Comparison of ENCODE assay signal across 31 cellular contexts in the genomic region with DNA sequence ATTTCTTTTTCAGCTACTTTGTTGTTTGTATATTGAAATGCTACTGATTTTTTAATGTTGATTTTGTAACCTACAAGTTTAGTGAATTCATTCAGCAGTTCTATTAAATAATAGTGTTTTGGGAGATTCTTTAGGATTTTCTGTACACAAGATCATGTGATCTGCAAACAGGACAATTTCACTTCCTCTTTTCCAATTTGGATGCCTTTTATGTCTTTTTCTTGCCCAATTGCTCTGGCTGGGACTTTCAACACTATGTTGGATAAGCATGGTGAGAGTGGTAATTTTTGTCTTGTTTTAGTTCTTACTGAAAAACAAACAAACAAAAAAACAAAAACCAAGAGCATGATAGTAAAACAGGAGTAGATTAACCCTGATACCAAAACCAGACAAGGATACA.
"Had no signal": no experiment of that assay in that cellular context is flagged by ENCODE, and none has a peak within 500 bp of the region (broad histone marks: within the 10 kb centered on the region; RNA-seq: fewer than 3 reads in every experiment).

No MANE protein-coding gene starts in this region.

- H3K4me3 ChIP-seq: coronary artery, dorsolateral prefrontal cortex, heart left ventricle had no signal

- H3K27ac Mint-ChIP-seq: activated CD4-positive, alpha-beta memory T cell treated with anti-CD3 and anti-CD28 coated beads for 36 hours; activated CD4-positive, alpha-beta T cell treated with anti-CD3 and anti-CD28 coated beads for 36 hours; activated CD4-positive, alpha-beta T cell treated with anti-CD3 and anti-CD28 coated beads, Interleukin-2, amount 10 ng/mL, durations not matched to agents 24 days and 14 days; activated CD8-positive, alpha-beta memory T cell treated with anti-CD3 and anti-CD28 coated beads, Interleukin-2, amount 10 ng/mL, durations not matched to agents 7 days and 5 days; activated CD8-positive, alpha-beta T cell treated with anti-CD3 and anti-CD28 coated beads, Interleukin-2, amount 10 ng/mL, durations not matched to agents 7 days and 5 days; activated naive CD4-positive, alpha-beta T cell treated with anti-CD3 and anti-CD28 coated beads, Interleukin-2, amount 10 ng/mL, durations not matched to agents 7 days and 5 days; activated naive CD4-positive, alpha-beta T cell treated with anti-CD3 and anti-CD28 coated beads, Interleukin-2, amount 50 U/mL, for 72 hours; activated naive CD8-positive, alpha-beta T cell treated with anti-CD3 and anti-CD28 coated beads, Interleukin-2, amount 10 ng/mL, durations not matched to agents 7 days and 5 days; activated T-helper 1 cell treated with anti-CD3 and anti-CD28 coated beads, Interleukin-12 subunit alpha, Interleukin-12 subunit beta, Interleukin-2, Interleukin-4 antibody, amounts not matched to agents 30 ng/mL and 10 ng/mL and 1 ng/mL, durations not matched to agents 14 hours and 24 hours and 36 hours; activated T-helper 2 cell treated with anti-CD3 and anti-CD28 coated beads, Interferon-gamma antibody, Interleukin-2, Interleukin-4, amounts not matched to agents 10 μg/mL and 5 μg/mL and 100 μg/mL, durations not matched to agents 14 hours and 24 hours and 36 hours; dendritic cell treated with granulocyte-macrophage colony-stimulating factor and Interleukin-4, amounts not matched to agents 40 ng/mL and 50 ng/mL, for 4 days; endodermal cell had no signal

- H3K36me3 ChIP-seq: brain microvascular endothelial cell, heart left ventricle had no signal

- ATAC-seq: activated CD4-positive, alpha-beta T cell treated with anti-CD3 and anti-CD28 coated beads for 36 hours; activated CD8-positive, alpha-beta memory T cell treated with anti-CD3 and anti-CD28 coated beads, Interleukin-2, amount 10 ng/mL, durations not matched to agents 7 days and 5 days; activated CD8-positive, alpha-beta T cell treated with anti-CD3 and anti-CD28 coated beads, Interleukin-2, amount 10 ng/mL, durations not matched to agents 7 days and 5 days; activated naive CD4-positive, alpha-beta T cell treated with anti-CD3 and anti-CD28 coated beads, Interleukin-2, amount 50 U/mL, for 72 hours; esophagus mucosa; heart left ventricle had no signal

- H3K4me1 ChIP-seq: heart left ventricle had no signal

- H3K36me3 Mint-ChIP-seq: activated CD4-positive, alpha-beta memory T cell treated with anti-CD3 and anti-CD28 coated beads for 36 hours; activated naive CD4-positive, alpha-beta T cell treated with anti-CD3 and anti-CD28 coated beads, Interleukin-2, amount 10 ng/mL, durations not matched to agents 7 days and 5 days; activated naive CD8-positive, alpha-beta T cell treated with anti-CD3 and anti-CD28 coated beads, Interleukin-2, amount 10 ng/mL, durations not matched to agents 7 days and 5 days had no signal

- FAIRE-seq: astrocyte, frontal cortex had no signal

- H3K27ac ChIP-seq: brain microvascular endothelial cell, coronary artery, dorsolateral prefrontal cortex, heart left ventricle had no signal

- H3K4me3 Mint-ChIP-seq: activated CD4-positive, alpha-beta memory T cell treated with anti-CD3 and anti-CD28 coated beads for 36 hours; activated CD4-positive, alpha-beta T cell treated with anti-CD3 and anti-CD28 coated beads for 36 hours; activated CD4-positive, alpha-beta T cell treated with anti-CD3 and anti-CD28 coated beads, Interleukin-2, amount 10 ng/mL, durations not matched to agents 24 days and 14 days; activated CD8-positive, alpha-beta memory T cell treated with anti-CD3 and anti-CD28 coated beads, Interleukin-2, amount 10 ng/mL, durations not matched to agents 7 days and 5 days; activated CD8-positive, alpha-beta T cell treated with anti-CD3 and anti-CD28 coated beads, Interleukin-2, amount 10 ng/mL, durations not matched to agents 7 days and 5 days; activated naive CD4-positive, alpha-beta T cell treated with anti-CD3 and anti-CD28 coated beads, Interleukin-2, amount 10 ng/mL, durations not matched to agents 7 days and 5 days; activated naive CD8-positive, alpha-beta T cell treated with anti-CD3 and anti-CD28 coated beads, Interleukin-2, amount 10 ng/mL, durations not matched to agents 7 days and 5 days; activated T-helper 1 cell treated with anti-CD3 and anti-CD28 coated beads, Interleukin-12 subunit alpha, Interleukin-12 subunit beta, Interleukin-2, Interleukin-4 antibody, amounts not matched to agents 30 ng/mL and 10 ng/mL and 1 ng/mL, durations not matched to agents 14 hours and 24 hours and 36 hours; central memory CD8-positive, alpha-beta T cell; dendritic cell treated with granulocyte-macrophage colony-stimulating factor and Interleukin-4, amounts not matched to agents 40 ng/mL and 50 ng/mL, for 4 days; endodermal cell had no signal

- H3K27me3 ChIP-seq: brain microvascular endothelial cell, dorsolateral prefrontal cortex, heart left ventricle had no signal

- H3K4me1 Mint-ChIP-seq: activated CD4-positive, alpha-beta T cell treated with anti-CD3 and anti-CD28 coated beads for 36 hours; activated CD4-positive, alpha-beta T cell treated with anti-CD3 and anti-CD28 coated beads, Interleukin-2, amount 10 ng/mL, durations not matched to agents 24 days and 14 days; activated CD8-positive, alpha-beta memory T cell treated with anti-CD3 and anti-CD28 coated beads, Interleukin-2, amount 10 ng/mL, durations not matched to agents 7 days and 5 days; activated naive CD4-positive, alpha-beta T cell treated with anti-CD3 and anti-CD28 coated beads, Interleukin-2, amount 10 ng/mL, durations not matched to agents 7 days and 5 days; activated naive CD8-positive, alpha-beta T cell treated with anti-CD3 and anti-CD28 coated beads, Interleukin-2, amount 10 ng/mL, durations not matched to agents 7 days and 5 days; central memory CD8-positive, alpha-beta T cell; endodermal cell had no signal

- H3K27me3 Mint-ChIP-seq: activated CD4-positive, alpha-beta memory T cell treated with anti-CD3 and anti-CD28 coated beads for 36 hours; activated CD4-positive, alpha-beta T cell treated with anti-CD3 and anti-CD28 coated beads for 36 hours; activated CD4-positive, alpha-beta T cell treated with anti-CD3 and anti-CD28 coated beads, Interleukin-2, amount 10 ng/mL, durations not matched to agents 24 days and 14 days; activated CD8-positive, alpha-beta memory T cell treated with anti-CD3 and anti-CD28 coated beads, Interleukin-2, amount 10 ng/mL, durations not matched to agents 7 days and 5 days; activated naive CD4-positive, alpha-beta T cell treated with anti-CD3 and anti-CD28 coated beads, Interleukin-2, amount 10 ng/mL, durations not matched to agents 7 days and 5 days; activated naive CD8-positive, alpha-beta T cell treated with anti-CD3 and anti-CD28 coated beads, Interleukin-2, amount 10 ng/mL, durations not matched to agents 7 days and 5 days; central memory CD8-positive, alpha-beta T cell; dendritic cell treated with granulocyte-macrophage colony-stimulating factor and Interleukin-4, amounts not matched to agents 40 ng/mL and 50 ng/mL, for 4 days had no signal

- DNase-seq: activated CD4-positive, alpha-beta memory T cell treated with anti-CD3 and anti-CD28 coated beads for 36 hours; activated CD4-positive, alpha-beta T cell treated with anti-CD3 and anti-CD28 coated beads for 36 hours; activated CD4-positive, alpha-beta T cell treated with anti-CD3 and anti-CD28 coated beads, Interleukin-2, amount 10 ng/mL, durations not matched to agents 24 days and 14 days; activated CD4-positive, CD25-positive, alpha-beta regulatory T cell; activated CD4-positive, CD25-positive, alpha-beta regulatory T cell treated with anti-CD3 and anti-CD28 coated beads, Interleukin-2, amount 50 U/mL, for 72 hours; activated CD8-positive, alpha-beta memory T cell treated with anti-CD3 and anti-CD28 coated beads, Interleukin-2, amount 10 ng/mL, durations not matched to agents 7 days and 5 days; activated CD8-positive, alpha-beta memory T cell treated with anti-CD3 and anti-CD28 coated beads, Interleukin-2, amount 50 U/mL, for 4 hours; activated CD8-positive, alpha-beta T cell treated with anti-CD3 and anti-CD28 coated beads, Interleukin-2, amount 10 ng/mL, durations not matched to agents 7 days and 5 days; activated effector memory CD4-positive, alpha-beta T cell treated with anti-CD3 and anti-CD28 coated beads, Interleukin-2, amount 50 U/mL, for 16 hours; activated naive CD4-positive, alpha-beta T cell treated with anti-CD3 and anti-CD28 coated beads, Interleukin-2, amount 10 ng/mL, durations not matched to agents 7 days and 5 days; activated naive CD8-positive, alpha-beta T cell treated with anti-CD3 and anti-CD28 coated beads, Interleukin-2, amount 10 ng/mL, durations not matched to agents 7 days and 5 days; activated T-cell treated with anti-CD3 and anti-CD28 coated beads, Interleukin-2, amount 50 U/mL, for 1 hour; activated T-cell treated with anti-CD3 and anti-CD28 coated beads, Interleukin-2, amount 50 U/mL, for 48 hours; amniotic stem cell; anterior cingulate cortex; brain microvascular endothelial cell; dorsolateral prefrontal cortex; effector memory CD4-positive, alpha-beta T cell; endodermal cell; foreskin fibroblast; heart left ventricle; T-helper 2 cell had no signal

- H3K9me3 Mint-ChIP-seq: activated T-helper 1 cell treated with anti-CD3 and anti-CD28 coated beads, Interleukin-12 subunit alpha, Interleukin-12 subunit beta, Interleukin-2, Interleukin-4 antibody, amounts not matched to agents 30 ng/mL and 10 ng/mL and 1 ng/mL, durations not matched to agents 14 hours and 24 hours and 36 hours had no signal
